Comparison of ENCODE assay signal across 8 cellular contexts in genomic region chr6:87277123-87277522, GRCh38. TPM values are rescaled to one million over a fixed set of nuclear protein-coding genes. Genes with fewer than 3 reads are reported as not detected.
A peak's percentile ranks its signal among the peaks of the same experiment; 100 is the strongest.
DNase-seq lines count a peak whose midpoint lies in the region; ATAC-seq, FAIRE-seq and TF ChIP-seq lines count a peak whose summit lies in the region.

No MANE protein-coding gene starts in this region.

- no peak for TF ChIP-seq CTCF in ovary (IDR thresholded peaks at IDR 0.05)

- intact Hi-C loops in ovary (cut with DNase I) = loop anchor here in 1 of 4 donors (5.0 to 10.0 kb wide), 2 partner anchors 95 to 168 kb away; no protein-coding TSS in a partner anchor

- no peaks in the 10 kb centered on the region for H3K36me3 ChIP-seq in ovary

- no peaks in the 10 kb centered on the region for H3K9me3 ChIP-seq in ovary

- no peak overlapping the region for H3K27ac Mint-ChIP-seq in stimulated activated naive CD8-positive, alpha-beta T cell treated with anti-CD3 and anti-CD28 coated beads, Interleukin-15, amount 100 ng/mL, for 72 hours

- H3K4me1 Mint-ChIP-seq in stimulated activated naive CD8-positive, alpha-beta T cell treated with anti-CD3 and anti-CD28 coated beads, Interleukin-15, amount 100 ng/mL, for 72 hours = peaks cover 5% of the 10 kb centered on the region

- DNase-seq in KBM-7 (peak; percentile 16), SK-N-DZ (ENCODE audit: low spot score) (peak; percentile 49), ovary (no peak), cerebellum (ENCODE audit: low spot score) (no peak)
- no peak for DNase-seq in stimulated activated naive CD8-positive, alpha-beta T cell treated with anti-CD3 and anti-CD28 coated beads, Interleukin-15, amount 100 ng/mL, for 72 hours

- H3K4me3 ChIP-seq in ovary = no peak overlapping the region

- peaks cover 4 to 6% of the 10 kb centered on the region in 2 donors for H3K9me3 Mint-ChIP-seq in stimulated activated naive CD8-positive, alpha-beta T cell treated with anti-CD3 and anti-CD28 coated beads, Interleukin-15, amount 100 ng/mL, for 72 hours

- H3K4me3 Mint-ChIP-seq in stimulated activated naive CD8-positive, alpha-beta T cell treated with anti-CD3 and anti-CD28 coated beads, Interleukin-15, amount 100 ng/mL, for 72 hours = no peak overlapping the region

- H3K27ac ChIP-seq in ovary = no peak overlapping the region

- H3K27me3 Mint-ChIP-seq in stimulated activated naive CD8-positive, alpha-beta T cell treated with anti-CD3 and anti-CD28 coated beads, Interleukin-15, amount 100 ng/mL, for 72 hours = no peaks in the 10 kb centered on the region

- H3K4me1 ChIP-seq in ovary (ENCODE audit: insufficient read depth) = no peaks in the 10 kb centered on the region

- TF ChIP-seq EP300 in ovary (IDR thresholded peaks at IDR 0.05) = no peak

- no peak for TF ChIP-seq POLR2A in ovary (IDR thresholded peaks at IDR 0.05)

- in situ Hi-C loops in KBM-7 (cut with MboI; ENCODE audit: low pct_unique_long_range_greater_than_20kb, low sequenced_read_pairs) = no loop called here

- FAIRE-seq in G401.6 (lab: Jason Lieb, UNC) (peak; percentile 47), islet of Langerhans (lab: Jason Lieb, UNC) (peak; percentile 33)

- no peak for ATAC-seq in HG03457 (IDR thresholded peaks at IDR 0.05; ENCODE audit: unreplicated experiment)
- ATAC-seq in stimulated activated naive CD8-positive, alpha-beta T cell treated with anti-CD3 and anti-CD28 coated beads, Interleukin-15, amount 100 ng/mL, for 72 hours = no peak

- no peaks in the 10 kb centered on the region for H3K27me3 ChIP-seq in ovary

RNA-seq across cellular contexts. Expression of gene SMIM8, which starts 45.3 kb away (rescaled TPM):
- 21.7 and 28.5 TPM in 2 replicates for polyA plus RNA-seq in SK-N-DZ (2014; cell fraction: cytosol; rRNA removed)
- polyA plus RNA-seq in SK-N-DZ (2014; cell fraction: nucleus; rRNA removed) = 18.8 and 27.2 TPM in 2 replicates
- total RNA-seq in ovary (10 to 100 TPM; 10.7 to 18.6 (median 12.6) TPM), cerebellum (33.8 TPM)
- polyA plus RNA-seq in ovary = 1 to 10 TPM; 5.9 to 9.7 TPM

RNA-seq across cellular contexts. Expression of gene GJB7, which starts 52.0 kb away (rescaled TPM):
- polyA plus RNA-seq in SK-N-DZ (2014; cell fraction: cytosol; rRNA removed) = not detected in 2 replicates
- not detected in 2 replicates for polyA plus RNA-seq in SK-N-DZ (2014; cell fraction: nucleus; rRNA removed)
- total RNA-seq in ovary = 1 to 10 TPM in 1 of 7 donors, under 1 TPM in 2, not detected in 4; 0.24 to 2.0 (median 0.41) TPM
- not detected for polyA plus RNA-seq in ovary
- total RNA-seq in cerebellum = not detected

Comparison
In these comparisons a context has a peak if more than half of its experiments do, and no peak if none do; other contexts are left out.
1. DNase-seq: peak in KBM-7 (single experiment) and SK-N-DZ (single experiment); none in ovary (0 of 5), cerebellum (single experiment) and stimulated activated naive CD8-positive, alpha-beta T cell treated with anti-CD3 and anti-CD28 coated beads, Interleukin-15, amount 100 ng/mL, for 72 hours (0 of 2).